ENCODE assay signal across 1 cellular context in genomic region chr2:38107738-38108410, GRCh38.
TF ChIP-seq lines count a peak whose summit lies in the region.

No MANE protein-coding gene starts in this region.

TF ChIP-seq in K562, 482 proteins besides CTCF, POLR2A, EP300 and RAD21 (continued from another document):
- TF ChIP-seq, protein P1, sequence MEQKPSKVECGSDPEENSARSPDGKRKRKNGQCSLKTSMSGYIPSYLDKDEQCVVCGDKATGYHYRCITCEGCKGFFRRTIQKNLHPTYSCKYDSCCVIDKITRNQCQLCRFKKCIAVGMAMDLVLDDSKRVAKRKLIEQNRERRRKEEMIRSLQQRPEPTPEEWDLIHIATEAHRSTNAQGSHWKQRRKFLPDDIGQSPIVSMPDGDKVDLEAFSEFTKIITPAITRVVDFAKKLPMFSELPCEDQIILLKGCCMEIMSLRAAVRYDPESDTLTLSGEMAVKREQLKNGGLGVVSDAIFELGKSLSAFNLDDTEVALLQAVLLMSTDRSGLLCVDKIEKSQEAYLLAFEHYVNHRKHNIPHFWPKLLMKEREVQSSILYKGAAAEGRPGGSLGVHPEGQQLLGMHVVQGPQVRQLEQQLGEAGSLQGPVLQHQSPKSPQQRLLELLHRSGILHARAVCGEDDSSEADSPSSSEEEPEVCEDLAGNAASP (IDR thresholded peaks at IDR 0.05) = no peak
- TF ChIP-seq PHTF2 (CRISPR knock-in tag; IDR thresholded peaks at IDR 0.05) = no peak
TF ChIP-seq in K562: peak in this region for 0.
